In genomic region chr15:71914092-71914491, GRCh38 we compare ENCODE assay signal across 28 cellular contexts.
"Had no signal": no experiment of that assay in that cellular context is flagged by ENCODE, and none has a peak within 500 bp of the region (broad histone marks: within the 10 kb centered on the region; RNA-seq: fewer than 3 reads in every experiment).

No MANE protein-coding gene starts in this region.

- H3K9me3 Mint-ChIP-seq: activated CD4-positive, alpha-beta memory T cell treated with anti-CD3 and anti-CD28 coated beads, Interleukin-2, amount 10 ng/mL, durations not matched to agents 7 days and 5 days; activated CD4-positive, alpha-beta T cell treated with anti-CD3 and anti-CD28 coated beads, Interleukin-2, amount 10 ng/mL, durations not matched to agents 7 days and 5 days; activated T-cell treated with anti-CD3 and anti-CD28 coated beads, Interleukin-2, amount 50 U/mL, for 24 hours; endodermal cell; stimulated activated effector memory CD8-positive, alpha-beta T cell treated with anti-CD3 and anti-CD28 coated beads, Interleukin-12 subunit alpha, Interleukin-12 subunit beta, amount 100 ng/mL, for 72 hours had no signal

- FAIRE-seq: astrocyte, keratinocyte had no signal

- H3K4me1 Mint-ChIP-seq: activated CD4-positive, alpha-beta memory T cell treated with anti-CD3 and anti-CD28 coated beads, Interleukin-2, amount 10 ng/mL, durations not matched to agents 7 days and 5 days; activated CD4-positive, alpha-beta T cell treated with anti-CD3 and anti-CD28 coated beads, Interleukin-2, amount 10 ng/mL, durations not matched to agents 7 days and 5 days; stimulated activated effector memory CD8-positive, alpha-beta T cell treated with anti-CD3 and anti-CD28 coated beads, Interleukin-12 subunit alpha, Interleukin-12 subunit beta, amount 100 ng/mL, for 72 hours; stimulated activated naive CD8-positive, alpha-beta T cell treated with anti-CD3 and anti-CD28 coated beads, Interleukin-15, amount 100 ng/mL, for 72 hours had no signal

- ATAC-seq: esophagus mucosa; left colon; sciatic nerve; stimulated activated effector memory CD8-positive, alpha-beta T cell treated with anti-CD3 and anti-CD28 coated beads, Interleukin-12 subunit alpha, Interleukin-12 subunit beta, amount 100 ng/mL, for 72 hours; stimulated activated naive CD8-positive, alpha-beta T cell treated with anti-CD3 and anti-CD28 coated beads, Interleukin-15, amount 100 ng/mL, for 72 hours; upper lobe of right lung had no signal

- H3K27ac Mint-ChIP-seq: activated CD4-positive, alpha-beta memory T cell treated with anti-CD3 and anti-CD28 coated beads, Interleukin-2, amount 10 ng/mL, durations not matched to agents 7 days and 5 days; activated CD4-positive, alpha-beta T cell treated with anti-CD3 and anti-CD28 coated beads, Interleukin-2, amount 10 ng/mL, durations not matched to agents 7 days and 5 days; activated T-cell treated with anti-CD3 and anti-CD28 coated beads, Interleukin-2, amount 50 U/mL, for 24 hours; endodermal cell; progenitor cell of endocrine pancreas; stimulated activated effector memory CD8-positive, alpha-beta T cell treated with anti-CD3 and anti-CD28 coated beads, Interleukin-12 subunit alpha, Interleukin-12 subunit beta, amount 100 ng/mL, for 72 hours had no signal

- H3K4me1 ChIP-seq: tibial artery, upper lobe of right lung had no signal

- H3K4me3 Mint-ChIP-seq: activated CD4-positive, alpha-beta memory T cell treated with anti-CD3 and anti-CD28 coated beads, Interleukin-2, amount 10 ng/mL, durations not matched to agents 7 days and 5 days; activated CD4-positive, alpha-beta T cell treated with anti-CD3 and anti-CD28 coated beads, Interleukin-2, amount 10 ng/mL, durations not matched to agents 7 days and 5 days; activated T-cell treated with anti-CD3 and anti-CD28 coated beads, Interleukin-2, amount 50 U/mL, for 24 hours; endodermal cell; stimulated activated effector memory CD8-positive, alpha-beta T cell treated with anti-CD3 and anti-CD28 coated beads, Interleukin-12 subunit alpha, Interleukin-12 subunit beta, amount 100 ng/mL, for 72 hours; stimulated activated naive CD8-positive, alpha-beta T cell treated with anti-CD3 and anti-CD28 coated beads, Interleukin-15, amount 100 ng/mL, for 72 hours had no signal

- H3K9me3 ChIP-seq: ovary, tibial artery, upper lobe of right lung had no signal

- H3K27me3 Mint-ChIP-seq: activated CD4-positive, alpha-beta memory T cell treated with anti-CD3 and anti-CD28 coated beads, Interleukin-2, amount 10 ng/mL, durations not matched to agents 7 days and 5 days; activated CD4-positive, alpha-beta T cell treated with anti-CD3 and anti-CD28 coated beads, Interleukin-2, amount 10 ng/mL, durations not matched to agents 7 days and 5 days; activated T-cell treated with anti-CD3 and anti-CD28 coated beads, Interleukin-2, amount 50 U/mL, for 24 hours; progenitor cell of endocrine pancreas; stimulated activated naive CD8-positive, alpha-beta T cell treated with anti-CD3 and anti-CD28 coated beads, Interleukin-15, amount 100 ng/mL, for 72 hours had no signal

- H3K4me3 ChIP-seq: ovary, skin epidermis, tibial artery, upper lobe of right lung had no signal

- H3K36me3 ChIP-seq: brain microvascular endothelial cell, ovary had no signal

- H3K27ac ChIP-seq: brain microvascular endothelial cell, ovary, skin epidermis, tibial artery, upper lobe of right lung had no signal

- DNase-seq: activated CD4-positive, alpha-beta memory T cell treated with anti-CD3 and anti-CD28 coated beads, Interleukin-2, amount 10 ng/mL, durations not matched to agents 7 days and 5 days; activated CD4-positive, alpha-beta T cell treated with anti-CD3 and anti-CD28 coated beads for 1 hour; activated CD4-positive, alpha-beta T cell treated with anti-CD3 and anti-CD28 coated beads, Interleukin-2, amount 10 ng/mL, durations not matched to agents 7 days and 5 days; activated CD8-positive, alpha-beta memory T cell treated with anti-CD3 and anti-CD28 coated beads, Interleukin-2, amount 50 U/mL, for 48 hours; activated gamma-delta T cell treated with Interleukin-2 at 50 U/mL for 16 hours; activated naive CD4-positive, alpha-beta T cell treated with anti-CD3 and anti-CD28 coated beads, Interleukin-2, amount 50 U/mL, for 16 hours; activated T-cell treated with anti-CD3 and anti-CD28 coated beads, Interleukin-2, amount 50 U/mL, for 24 hours; amniotic stem cell; brain microvascular endothelial cell; endodermal cell; foreskin fibroblast; head of caudate nucleus; hippocampal formation; left colon; mammary epithelial cell; ovary; stimulated activated CD4-positive, alpha-beta T cell treated with anti-CD3 and anti-CD28 coated beads, Interleukin-12 subunit alpha, Interleukin-12 subunit beta, amount 100 ng/mL, for 4 hours; stimulated activated CD4-positive, alpha-beta T cell treated with anti-CD3 and anti-CD28 coated beads, Interleukin-4, amount 100 ng/mL, for 24 hours; stimulated activated naive CD8-positive, alpha-beta T cell treated with anti-CD3 and anti-CD28 coated beads, Interleukin-15, amount 100 ng/mL, for 72 hours; tibial artery; upper lobe of right lung had no signal
